In the genomic region with DNA sequence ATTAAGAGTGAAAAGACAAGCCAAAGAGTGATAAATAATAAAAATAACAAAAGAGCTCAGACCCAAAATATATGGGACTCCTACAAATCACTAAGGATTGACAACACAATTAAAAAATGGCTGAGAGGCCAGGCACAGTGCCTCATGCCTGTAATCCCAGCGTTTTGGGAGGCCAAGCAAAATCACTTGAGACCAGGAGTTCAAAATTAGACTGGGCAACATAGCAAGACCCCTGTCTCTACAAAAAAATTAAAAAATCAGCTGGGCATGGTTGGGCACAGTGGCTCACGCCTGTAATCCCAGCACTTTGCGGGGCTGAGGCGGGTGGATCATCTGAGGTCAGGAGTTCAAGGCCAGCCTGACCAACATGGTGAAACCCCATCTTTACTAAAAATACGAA, we compare ENCODE assay signal across 28 cellular contexts.
DNase-seq lines count a peak whose midpoint lies in the region; ATAC-seq, FAIRE-seq and TF ChIP-seq lines count a peak whose summit lies in the region.
"Had no signal": no experiment of that assay in that cellular context is flagged by ENCODE, and none has a peak within 500 bp of the region (broad histone marks: within the 10 kb centered on the region; RNA-seq: fewer than 3 reads in every experiment).

No MANE protein-coding gene starts in this region.

- H3K36me3 Mint-ChIP-seq in WTC11, result no peaks in the 10 kb centered on the region
- H3K36me3 Mint-ChIP-seq: CD14-positive monocyte; CD4-positive, alpha-beta memory T cell; CD4-positive, CD25-positive, alpha-beta regulatory T cell; CD8-positive, alpha-beta memory T cell had no signal

- TF ChIP-seq POLR2A in H54 (IDR thresholded peaks at IDR 0.05; ENCODE audit: low read depth, low read length), result no peak

- H3K9me3 Mint-ChIP-seq in WTC11, result no peaks in the 10 kb centered on the region
- H3K9me3 Mint-ChIP-seq: CD4-positive, alpha-beta memory T cell; CD8-positive, alpha-beta memory T cell had no signal

- DNase-seq in activated CD8-positive, alpha-beta memory T cell treated with anti-CD3 and anti-CD28 coated beads, Interleukin-2, amount 50 U/mL, for 48 hours, result peak; percentile 26
- DNase-seq in activated CD8-positive, alpha-beta memory T cell treated with anti-CD3 and anti-CD28 coated beads, Interleukin-2, amount 50 U/mL, for 4 hours, result no peak
- DNase-seq in WTC11 (ENCODE audit: low spot score), result no peak
- DNase-seq in islet precursor cell, result peak; percentile 22
- DNase-seq in H54 (ENCODE audit: insufficient read length, low spot score), result no peak
- DNase-seq in SHP77 treated with DMSO at 0.1 percent for 48 hours (lab: John Stamatoyannopoulos, UW), result no peak
- DNase-seq: BE2C; C1 segment of cervical spinal cord; CD4-positive, alpha-beta memory T cell; CD4-positive, CD25-positive, alpha-beta regulatory T cell; CD8-positive, alpha-beta memory T cell; COR-L47; DMS 273 treated with DMSO at 0.1 percent for 48 hours; DMS153; DMS53; DMS79; DND-41; GDM1 had no signal

- FAIRE-seq in H54 (lab: Jason Lieb, UNC), result no peak
- FAIRE-seq: A549, GM12878, GM12892, GM18507, GM19239 had no signal

- no peak overlapping the region for H3K4me3 ChIP-seq in HEK293 (ENCODE audit: low read depth, low read length)
- H3K4me3 ChIP-seq: A549, BLaER1, GM12878 had no signal

- H3K4me1 ChIP-seq in HEK293 (ENCODE audit: control insufficient read depth, insufficient read depth, low read length), result no peaks in the 10 kb centered on the region
- H3K4me1 ChIP-seq: A549, BE2C, BLaER1 had no signal

- no peak for TF ChIP-seq CTCF in HEK293 (tag by site-specific recombination; IDR thresholded peaks at IDR 0.05)
- no peak for TF ChIP-seq CTCF in WTC11 (IDR thresholded peaks at IDR 0.05)

- peaks cover 5% of the 10 kb centered on the region for H3K4me1 Mint-ChIP-seq in WTC11
- H3K4me1 Mint-ChIP-seq: CD14-positive monocyte; CD4-positive, alpha-beta memory T cell; CD4-positive, CD25-positive, alpha-beta regulatory T cell; CD8-positive, alpha-beta memory T cell had no signal

- ATAC-seq in WTC11, result no peak
- ATAC-seq in GM19023 (IDR thresholded peaks at IDR 0.05; ENCODE audit: unreplicated experiment), result no peak
- ATAC-seq: A549, GM12878 had no signal

- POLR2A ChIA-PET in HEK293 (lab: Yijun Ruan, JAX), result interaction anchor here (0.6 kb wide), 1 partner anchor 1464 kb away, joined by 6 read pairs; no protein-coding TSS in a partner anchor
- POLR2A ChIA-PET in WTC11 (lab: Charles Lee), result no interaction called here

- H3K36me3 ChIP-seq in HEK293 (ENCODE audit: control insufficient read depth in 2 of 2, insufficient read depth in 1 of 2, low read length in 2 of 2), result no peaks in the 10 kb centered on the region
- H3K36me3 ChIP-seq: BE2C, BLaER1 had no signal

- no peak overlapping the region for H3K27ac ChIP-seq in HEK293 (ENCODE audit: extremely low read depth, low read depth, low read length)
- H3K27ac ChIP-seq: 22Rv1, A549, BLaER1 had no signal

- no peaks in the 10 kb centered on the region for H3K27me3 Mint-ChIP-seq in WTC11 (ENCODE audit: low read depth)
- H3K27me3 Mint-ChIP-seq: CD4-positive, alpha-beta memory T cell; CD4-positive, CD25-positive, alpha-beta regulatory T cell; CD8-positive, alpha-beta memory T cell had no signal

- H3K4me3 Mint-ChIP-seq in WTC11, result no peak overlapping the region
- H3K4me3 Mint-ChIP-seq: CD14-positive monocyte; CD4-positive, CD25-positive, alpha-beta regulatory T cell; CD8-positive, alpha-beta memory T cell had no signal

- H3K27ac Mint-ChIP-seq in WTC11, result no peak overlapping the region
- H3K27ac Mint-ChIP-seq: CD14-positive monocyte; CD4-positive, alpha-beta memory T cell; CD4-positive, CD25-positive, alpha-beta regulatory T cell; CD8-positive, alpha-beta memory T cell had no signal

- H3K9me3 ChIP-seq in HEK293 (ENCODE audit: control insufficient read depth, insufficient read depth, low read depth, low read length), result no peaks in the 10 kb centered on the region
- H3K9me3 ChIP-seq: A549, BE2C, BLaER1 had no signal

- CTCF ChIA-PET in HEK293 (lab: Yijun Ruan, JAX) (interaction anchor here (0.6 to 5.8 kb wide), 6 partner anchors 344 to 1141 kb away, joined by 3 to 48 read pairs (median 4); no protein-coding TSS in a partner anchor), WTC11 (lab: Charles Lee) (interaction anchor here (0.6 to 2.2 kb wide), 7 partner anchors 31 to 428 kb away, joined by 3 to 16 read pairs (median 3); a partner anchor contains a TSS)

TF ChIP-seq in HEK293, 187 proteins besides CTCF, POLR2A, EP300 and RAD21:
- TF ChIP-seq ZNF354C (tag by site-specific recombination; IDR thresholded peaks at IDR 0.05; ENCODE audit: borderline replicate concordance, low read depth) (no peak), ZNF121 (tag by site-specific recombination; IDR thresholded peaks at IDR 0.05) (peak; percentile 94)
- TF ChIP-seq, protein P1, sequence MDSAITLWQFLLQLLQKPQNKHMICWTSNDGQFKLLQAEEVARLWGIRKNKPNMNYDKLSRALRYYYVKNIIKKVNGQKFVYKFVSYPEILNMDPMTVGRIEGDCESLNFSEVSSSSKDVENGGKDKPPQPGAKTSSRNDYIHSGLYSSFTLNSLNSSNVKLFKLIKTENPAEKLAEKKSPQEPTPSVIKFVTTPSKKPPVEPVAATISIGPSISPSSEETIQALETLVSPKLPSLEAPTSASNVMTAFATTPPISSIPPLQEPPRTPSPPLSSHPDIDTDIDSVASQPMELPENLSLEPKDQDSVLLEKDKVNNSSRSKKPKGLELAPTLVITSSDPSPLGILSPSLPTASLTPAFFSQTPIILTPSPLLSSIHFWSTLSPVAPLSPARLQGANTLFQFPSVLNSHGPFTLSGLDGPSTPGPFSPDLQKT (IDR thresholded peaks at IDR 0.05; ENCODE audit: borderline replicate concordance, low read depth, low read length), result no peak

TF ChIP-seq in WTC11, 78 proteins besides CTCF, POLR2A, EP300 and RAD21:
- no peak for TF ChIP-seq SMAD3 (CRISPR knock-in tag; IDR thresholded peaks at IDR 0.05; ENCODE audit: borderline replicate concordance)
- TF ChIP-seq ZNF121 (CRISPR knock-in tag; IDR thresholded peaks at IDR 0.05), result peak; percentile 63; the same call in 1 of the 2 replicates

Comparison
In these comparisons a context has a peak if more than half of its experiments do, and no peak if none do; other contexts are left out.
1. DNase-seq: peak in activated CD8-positive, alpha-beta memory T cell treated with anti-CD3 and anti-CD28 coated beads, Interleukin-2, amount 50 U/mL, for 48 hours (single experiment) and islet precursor cell (single experiment); none in activated CD8-positive, alpha-beta memory T cell treated with anti-CD3 and anti-CD28 coated beads, Interleukin-2, amount 50 U/mL, for 4 hours (single experiment), WTC11 (single experiment), H54 (single experiment) and SHP77 treated with DMSO at 0.1 percent for 48 hours (single experiment).